Comparison of ENCODE assay signal across 15 cellular contexts in genomic region chr3:195149292-195149691, GRCh38.
DNase-seq lines count a peak whose midpoint lies in the region; ATAC-seq, FAIRE-seq and TF ChIP-seq lines count a peak whose summit lies in the region.
"Had no signal": no experiment of that assay in that cellular context is flagged by ENCODE, and none has a peak within 500 bp of the region (broad histone marks: within the 10 kb centered on the region; RNA-seq: fewer than 3 reads in every experiment).

No MANE protein-coding gene starts in this region.

- H3K56ac ChIP-seq in H1 (replicated peaks; ENCODE audit: insufficient read length, low read depth, low read length) = no peak overlapping the region

- peaks cover 48% of the 10 kb centered on the region for H3K4me1 ChIP-seq in BE2C
- H3K4me1 ChIP-seq in H1 (replicated peaks in 1 of 4; ENCODE audit: control insufficient read depth in 3 of 4, insufficient read depth in 4 of 4, low read length in 3 of 4) = peaks cover 13 to 36% (median 23%) of the 10 kb centered on the region in 4 experiments; a peak in 6 of 7 replicates
- H3K4me1 ChIP-seq in smooth muscle cell (ENCODE audit: low read depth) = peaks cover 37% of the 10 kb centered on the region

- no peak overlapping the region for H2BK5ac ChIP-seq in H1 (ENCODE audit: low read depth, low read length)

- H3K27ac Mint-ChIP-seq in natural killer cell = peak overlapping the region; percentile 87 to 96

- H2BK15ac ChIP-seq in H1 (ENCODE audit: low read length) = no peak overlapping the region; the same call in 1 of the 2 replicates

- no peak for ATAC-seq in natural killer cell
- ATAC-seq in HG02840 (IDR thresholded peaks at IDR 0.05; ENCODE audit: low FRiP score, unreplicated experiment) = no peak
- no peak for ATAC-seq in GM19463 (IDR thresholded peaks at IDR 0.05; ENCODE audit: unreplicated experiment)
- ATAC-seq: left colon had no signal

- no peak for TF ChIP-seq EP300 in H1 (IDR thresholded peaks at IDR 0.05; ENCODE audit: borderline replicate concordance in 1 of 2, low read depth in 2 of 2, low read length in 2 of 2)

- peak; percentile 60 for DNase-seq in BE2C
- DNase-seq in H1 (ENCODE audit: low read depth in 1 of 2, low spot score in 2 of 2) = no peak
- DNase-seq in natural killer cell = no peak
- no peak for DNase-seq in smooth muscle cell (lab: John Stamatoyannopoulos, UW; ENCODE audit: unreplicated experiment)
- DNase-seq in activated CD8-positive, alpha-beta memory T cell treated with anti-CD3 and anti-CD28 coated beads, Interleukin-2, amount 50 U/mL, for 4 hours = no peak
- DNase-seq: effector CD8-positive, alpha-beta T cell; left colon; NCI-H1694 treated with DMSO at 0.1 percent for 48 hours; ovary; SIG-M5 had no signal

- CTCF ChIA-PET in H1 (lab: Charles Lee; ENCODE audit: partially characterized antibody) = interaction anchor here (1.8 kb wide), 1 partner anchor 466 kb away, joined by 4 read pairs; no protein-coding TSS in a partner anchor

- no peak for TF ChIP-seq CTCF in BE2C (IDR thresholded peaks at IDR 0.05; ENCODE audit: low read depth, low read length)
- no peak for TF ChIP-seq CTCF in H1 (IDR thresholded peaks at IDR 0.05; ENCODE audit: control extremely low read depth in 1 of 3, insufficient read depth in 1 of 3, low read depth in 1 of 3, low read length in 3 of 3)
- no peak for TF ChIP-seq CTCF in natural killer cell (IDR thresholded peaks at IDR 0.05)
- no peak for TF ChIP-seq CTCF in smooth muscle cell (IDR thresholded peaks at IDR 0.05; ENCODE audit: borderline replicate concordance, insufficient read depth, poor library complexity, severe bottlenecking)

- H3K27ac ChIP-seq in H1 (ENCODE audit: low read depth, low read length) = no peak overlapping the region
- no peak overlapping the region for H3K27ac ChIP-seq in smooth muscle cell (ENCODE audit: low read depth)

- peak overlapping the region; percentile 17 for H4K91ac ChIP-seq in H1 (replicated peaks; ENCODE audit: insufficient read length, low read length)

- FAIRE-seq in H1 (lab: Jason Lieb, UNC) = no peak
- FAIRE-seq: astrocyte, G401.6 had no signal

- H3K9me3 Mint-ChIP-seq in natural killer cell = no peaks in the 10 kb centered on the region

- H3K9me3 ChIP-seq in BE2C (no peaks in the 10 kb centered on the region), H1 (ENCODE audit: insufficient read depth in 2 of 2, low read depth in 1 of 2, low read length in 1 of 2) (no peaks in the 10 kb centered on the region), smooth muscle cell (replicated peaks; ENCODE audit: low read depth) (no peaks in the 10 kb centered on the region)
- H3K9me3 ChIP-seq: ovary had no signal

- no peaks in the 10 kb centered on the region for H3K27me3 Mint-ChIP-seq in natural killer cell (ENCODE audit: low read depth in 2 of 2)

- no peak overlapping the region for H3K14ac ChIP-seq in H1 (ENCODE audit: insufficient read length)

- no peak overlapping the region for H3K9ac ChIP-seq in H1 (replicated peaks in 1 of 4; ENCODE audit: extremely low read depth in 1 of 4, low read depth in 3 of 4, low read length in 3 of 4)
- no peak overlapping the region for H3K9ac ChIP-seq in smooth muscle cell (ENCODE audit: low read depth)

- H4K5ac ChIP-seq in H1 (ENCODE audit: insufficient read length, low read depth, low read length) = no peak overlapping the region

- no peak overlapping the region for H2AFZ ChIP-seq in H1 (ENCODE audit: low read length)
- no peak overlapping the region for H2AFZ ChIP-seq in smooth muscle cell (ENCODE audit: low read depth)

- H2BK120ac ChIP-seq in H1 (replicated peaks; ENCODE audit: low read depth, low read length) = no peak overlapping the region

- no peak overlapping the region for H2BK12ac ChIP-seq in H1 (ENCODE audit: low read depth, low read length)

- intact Hi-C loops in natural killer cell (cut with micrococcal nuclease) = no loop called here

- H3K18ac ChIP-seq in H1 (ENCODE audit: extremely low read depth, low read length) = 0 out of 2 replicates have a peak overlapping the region, but pooled peaks have one; percentile 24

- peak overlapping the region; percentile 31 for H3K4me3 ChIP-seq in BE2C (ENCODE audit: low read depth, low read length)
- no peak overlapping the region for H3K4me3 ChIP-seq in H1 (ENCODE audit: extremely low read depth in 1 of 4, insufficient read depth in 2 of 4, low read depth in 3 of 4, low read length in 4 of 4)
- no peak overlapping the region for H3K4me3 ChIP-seq in smooth muscle cell

- H3K36me3 ChIP-seq in BE2C (no peaks in the 10 kb centered on the region; the same call in 1 of the 2 replicates), H1 (ENCODE audit: control insufficient read depth in 2 of 4, insufficient read depth in 4 of 4, low read length in 3 of 4) (no peaks in the 10 kb centered on the region), smooth muscle cell (ENCODE audit: low read depth) (no peaks in the 10 kb centered on the region)
- H3K36me3 ChIP-seq: ovary had no signal

- H2AK5ac ChIP-seq in H1 (ENCODE audit: low read depth, low read length) = no peak overlapping the region; the same call in 1 of the 2 replicates

- TF ChIP-seq POLR2A in GM19193 (IDR thresholded peaks at IDR 0.05; ENCODE audit: extremely low read depth, insufficient read depth, insufficient read length) (peak; percentile 28), H1 (IDR thresholded peaks at IDR 0.05; ENCODE audit: control extremely low read depth in 1 of 2, low read depth in 2 of 2, low read length in 2 of 2) (no peak)

- H4K20me1 ChIP-seq in H1 (replicated peaks in 1 of 2; ENCODE audit: control insufficient read depth in 1 of 2, insufficient read depth in 2 of 2, low read length in 2 of 2) = no peaks in the 10 kb centered on the region
- no peaks in the 10 kb centered on the region for H4K20me1 ChIP-seq in smooth muscle cell (ENCODE audit: low read depth)

- no peak overlapping the region for H4K8ac ChIP-seq in H1 (ENCODE audit: extremely low read depth, insufficient read depth, low read length)

- WGBS in H1 (ENCODE audit: extremely low coverage in 1 of 2, insufficient coverage in 1 of 2, insufficient read length in 1 of 2, insufficient replicate concordance in 2 of 2, low coverage in 1 of 2, low lambda C conversion rate in 2 of 2, missing lambda C conversion rate in 1 of 2), 2 experiments = 80% methylated on average over 9 of the region's 9 CpGs; no CpG with 5 or more reads in 1 of the 2 experiments
- WGBS in smooth muscle cell (ENCODE audit: low lambda C conversion rate) = 85% methylated on average over 9 of the region's 9 CpGs

- peak overlapping the region; percentile 36 for H3K4ac ChIP-seq in H1 (replicated peaks; ENCODE audit: insufficient read length, low read depth, low read length)

- H3K4me2 ChIP-seq in H1 (ENCODE audit: insufficient read depth in 1 of 2, low read depth in 2 of 2, low read length in 2 of 2) = no peak overlapping the region; a peak in 2 of 4 replicates
- no peak overlapping the region for H3K4me2 ChIP-seq in smooth muscle cell

- no peak overlapping the region for H2BK20ac ChIP-seq in H1 (ENCODE audit: low read length)

- H3K36me3 Mint-ChIP-seq in natural killer cell = no peaks in the 10 kb centered on the region

- H3K4me3 Mint-ChIP-seq in natural killer cell = peak overlapping the region; percentile 90

- no peak overlapping the region for H3K23ac ChIP-seq in H1 (ENCODE audit: insufficient read length)

- H3K27me3 ChIP-seq in BE2C (no peaks in the 10 kb centered on the region), H1 (replicated peaks in 1 of 4; ENCODE audit: control insufficient read depth in 3 of 4, extremely low read depth in 1 of 4, insufficient read depth in 3 of 4, low read length in 3 of 4) (no peaks in the 10 kb centered on the region), smooth muscle cell (ENCODE audit: low read depth) (no peaks in the 10 kb centered on the region)
- H3K27me3 ChIP-seq: ovary had no signal

- H3K4me1 Mint-ChIP-seq in natural killer cell = peaks cover 42 to 55% of the 10 kb centered on the region in 2 donors

- peaks cover 4% of the 10 kb centered on the region; the same call in 1 of the 2 replicates for H3K23me2 ChIP-seq in H1 (ENCODE audit: low read depth, low read length)

- POLR2A ChIA-PET in H1 (lab: Charles Lee; ENCODE audit: partially characterized antibody) = no interaction called here

- no peak for TF ChIP-seq RAD21 in H1 (IDR thresholded peaks at IDR 0.05 in 1 of 2, conservative IDR thresholded peaks at IDR 0.05 in 1 of 2; ENCODE audit: low read depth in 2 of 2, low read length in 2 of 2)

- H3K79me2 ChIP-seq in H1 (ENCODE audit: control insufficient read depth in 1 of 2, insufficient read depth in 2 of 2, low read length in 2 of 2) (peaks cover 0 to 10% of the 10 kb centered on the region in 2 experiments; a peak in 2 of 4 replicates), smooth muscle cell (ENCODE audit: low read depth) (no peaks in the 10 kb centered on the region)

- no peaks in the 10 kb centered on the region for H3F3A ChIP-seq in smooth muscle cell (ENCODE audit: low read depth)

- no peaks in the 10 kb centered on the region for H3K79me1 ChIP-seq in H1 (ENCODE audit: low read depth, low read length)

TF ChIP-seq in H1, 55 proteins besides CTCF, POLR2A, EP300 and RAD21 (continues in another document):
- TF ChIP-seq SAP30 (IDR thresholded peaks at IDR 0.05; ENCODE audit: insufficient read depth, insufficient replicate concordance, low read length) (no peak), BCL11A (IDR thresholded peaks at IDR 0.05; ENCODE audit: low read depth in 2 of 2, low read length in 2 of 2) (no peak), RNF2 (IDR thresholded peaks at IDR 0.05; ENCODE audit: borderline replicate concordance, low read depth, low read length, missing control alignments, poor library complexity, severe bottlenecking) (no peak), CEBPB (IDR thresholded peaks at IDR 0.05; ENCODE audit: low read depth, low read length) (no peak), YY1 (IDR thresholded peaks at IDR 0.05; ENCODE audit: low read depth, low read length) (no peak), CREB1 (IDR thresholded peaks at IDR 0.05) (no peak), ATF3 (IDR thresholded peaks at IDR 0.05; ENCODE audit: insufficient read depth, low read depth, low read length) (no peak), E2F6 (IDR thresholded peaks at IDR 0.05) (no peak), KDM5A (IDR thresholded peaks at IDR 0.05; ENCODE audit: low read length) (no peak), BACH1 (IDR thresholded peaks at IDR 0.05; ENCODE audit: low read length) (no peak), HDAC6 (IDR thresholded peaks at IDR 0.05; ENCODE audit: low read depth, low read length) (no peak), TEAD4 (IDR thresholded peaks at IDR 0.05; ENCODE audit: low read depth, low read length) (no peak)
